Comparison of ENCODE assay signal across 8 cellular contexts in the genomic region with DNA sequence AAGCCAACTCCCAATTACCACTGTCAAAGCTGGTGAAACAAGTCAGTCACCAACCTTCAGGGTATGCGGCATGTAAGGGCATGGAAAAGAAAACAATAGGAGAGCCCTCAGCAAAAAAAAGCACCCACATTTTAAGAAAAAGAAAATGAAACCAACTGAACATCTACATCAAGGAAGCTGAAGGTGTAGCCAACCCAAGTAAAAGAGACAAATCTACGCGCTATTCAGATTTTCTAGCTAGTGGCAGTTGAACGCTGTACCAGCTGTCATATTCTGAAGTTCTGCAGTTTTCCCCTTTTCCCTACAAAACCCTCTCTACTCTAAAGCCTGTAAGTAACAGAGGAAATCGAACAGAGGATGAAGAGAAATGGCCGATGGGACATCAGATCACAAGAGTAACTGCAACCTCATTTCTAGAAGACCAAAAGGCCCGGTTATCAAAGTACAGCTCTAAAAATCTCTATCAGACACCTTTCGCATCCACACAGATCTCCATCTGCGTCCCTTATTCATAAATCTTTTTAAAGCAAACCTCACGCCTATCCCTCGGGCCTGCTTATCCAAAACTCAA.
DNase-seq lines count a peak whose midpoint lies in the region; ATAC-seq and TF ChIP-seq lines count a peak whose summit lies in the region.

No MANE protein-coding gene starts in this region.

- H3K27me3 ChIP-seq in muscle layer of colon (ENCODE audit: control insufficient read depth in 1 of 2, insufficient read depth in 2 of 2, low read length in 2 of 2) = no peaks in the 10 kb centered on the region

- no peaks in the 10 kb centered on the region for H3K9me3 ChIP-seq in muscle layer of colon (ENCODE audit: low read length)

- peaks cover 29% of the 10 kb centered on the region for H3K4me1 ChIP-seq in muscle layer of colon (ENCODE audit: insufficient read depth, low read length)

- H3K9ac ChIP-seq in muscle layer of colon (ENCODE audit: low read length) = peak overlapping the region; percentile 13

- H3K4me3 ChIP-seq in coronary artery (peak overlapping the region; percentile 97), muscle layer of colon (ENCODE audit: low read depth in 1 of 2, low read length in 2 of 2) (peak overlapping the region; percentile 76 to 80)

- TF ChIP-seq CTCF in coronary artery (IDR thresholded peaks at IDR 0.05) = no peak

- H3K36me3 ChIP-seq in muscle layer of colon (ENCODE audit: insufficient read depth, low read length) = no peaks in the 10 kb centered on the region

- H3K27ac ChIP-seq in coronary artery (peak overlapping the region; percentile 81 to 96), muscle layer of colon (ENCODE audit: low read depth, low read length) (peak overlapping the region; percentile 84)

- ATAC-seq in GM21576 (IDR thresholded peaks at IDR 0.05; ENCODE audit: unreplicated experiment) = no peak

- peak in 2 of 3 experiments; percentile 69 to 74 for DNase-seq in NCI-H1417 (lab: John Stamatoyannopoulos, UW)
- no peak for DNase-seq in NCI-H1417 treated with DMSO at 0.1 percent for 48 hours (lab: John Stamatoyannopoulos, UW)
- DNase-seq in NCI-H69 (lab: John Stamatoyannopoulos, UW) = peak; percentile 33
- no peak for DNase-seq in coronary artery (ENCODE audit: low spot score)
- no peak for DNase-seq in AG08396 (ENCODE audit: low spot score)
- DNase-seq in NCI-H345 treated with DMSO at 0.1 percent for 48 hours (lab: John Stamatoyannopoulos, UW; ENCODE audit: unreplicated experiment) = no peak

Comparison
In these comparisons a context has a peak if more than half of its experiments do, and no peak if none do; other contexts are left out.
1. DNase-seq: peak in NCI-H1417 (2 of 3) and NCI-H69 (single experiment); none in NCI-H1417 treated with DMSO at 0.1 percent for 48 hours (single experiment), coronary artery (single experiment), AG08396 (single experiment) and NCI-H345 treated with DMSO at 0.1 percent for 48 hours (single experiment).